ENCODE assay signal across 17 cellular contexts in the genomic region with DNA sequence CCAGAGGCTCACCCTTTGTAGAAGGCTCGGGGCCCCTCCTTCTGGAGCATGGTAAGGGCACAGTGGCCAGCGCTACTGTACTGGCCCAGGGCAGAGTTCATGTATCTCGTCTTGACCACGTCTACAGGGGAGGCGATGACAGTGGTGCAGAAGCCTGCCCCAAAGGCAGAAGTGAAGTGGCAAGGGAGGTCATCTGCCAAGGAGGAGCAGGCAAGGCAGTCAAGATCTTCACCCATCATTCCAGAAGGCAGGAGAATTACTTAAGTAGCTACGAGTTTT. TPM values are rescaled to one million over a fixed set of nuclear protein-coding genes. Genes with fewer than 3 reads are reported as not detected.
DNase-seq lines count a peak whose midpoint lies in the region; ATAC-seq and TF ChIP-seq lines count a peak whose summit lies in the region.
"Had no signal": no experiment of that assay in that cellular context is flagged by ENCODE, and none has a peak within 500 bp of the region (broad histone marks: within the 10 kb centered on the region; RNA-seq: fewer than 3 reads in every experiment).

No MANE protein-coding gene starts in this region.

- H3K27me3 Mint-ChIP-seq in activated naive CD4-positive, alpha-beta T cell treated with anti-CD3 and anti-CD28 coated beads, Interleukin-2, amount 50 U/mL, for 24 hours: no peaks in the 10 kb centered on the region
- H3K27me3 Mint-ChIP-seq in activated B cell treated with CpG ODN at 0.5 μM for 24 hours: no peaks in the 10 kb centered on the region

- no peaks in the 10 kb centered on the region for H3K27me3 ChIP-seq in thymus (ENCODE audit: control insufficient read depth, insufficient read depth)
- H3K27me3 ChIP-seq: colonic mucosa, right lobe of liver had no signal

- CTCF ChIA-PET in activated B cell treated with CpG ODN at 0.5 μM for 24 hours (lab: Charles Lee): no interaction called here

- ATAC-seq in activated B cell treated with CpG ODN at 0.5 μM for 24 hours (ENCODE audit: low read depth) (no peak), HG03045 (IDR thresholded peaks at IDR 0.05; ENCODE audit: unreplicated experiment) (no peak), GM21786 (IDR thresholded peaks at IDR 0.05; ENCODE audit: unreplicated experiment) (no peak)
- ATAC-seq: left colon, right lobe of liver had no signal

- peak; percentile 46 for TF ChIP-seq POLR2A in erythroblast (IDR thresholded peaks at IDR 0.05; ENCODE audit: low read length)

- H3K9me3 ChIP-seq in thymus (ENCODE audit: control insufficient read depth): peaks cover 1% of the 10 kb centered on the region
- H3K9me3 ChIP-seq: colonic mucosa, right lobe of liver had no signal

- POLR2A ChIA-PET in activated B cell treated with CpG ODN at 0.5 μM for 24 hours (lab: Charles Lee): interaction anchor here (16.3 kb wide), 1 partner anchor 19 kb away, joined by 425 read pairs; no protein-coding TSS in a partner anchor

- H3K4me3 Mint-ChIP-seq in activated naive CD4-positive, alpha-beta T cell treated with anti-CD3 and anti-CD28 coated beads, Interleukin-2, amount 50 U/mL, for 24 hours: peak overlapping the region; percentile 37
- H3K4me3 Mint-ChIP-seq in activated B cell treated with CpG ODN at 0.5 μM for 24 hours: no peak overlapping the region
- H3K4me3 Mint-ChIP-seq: HFFc6, mesothelial cell of epicardium had no signal

- peaks cover 54% of the 10 kb centered on the region for H3K36me3 ChIP-seq in thymus (ENCODE audit: control insufficient read depth, insufficient read depth)
- H3K36me3 ChIP-seq: right lobe of liver had no signal

- no peaks in the 10 kb centered on the region for H3K9me3 Mint-ChIP-seq in activated naive CD4-positive, alpha-beta T cell treated with anti-CD3 and anti-CD28 coated beads, Interleukin-2, amount 50 U/mL, for 24 hours
- no peaks in the 10 kb centered on the region for H3K9me3 Mint-ChIP-seq in activated B cell treated with CpG ODN at 0.5 μM for 24 hours
- H3K9me3 Mint-ChIP-seq: HFFc6, mesothelial cell of epicardium had no signal

- no peak for DNase-seq in activated naive CD4-positive, alpha-beta T cell treated with anti-CD3 and anti-CD28 coated beads, Interleukin-2, amount 50 U/mL, for 16 hours
- DNase-seq in activated B cell treated with CpG ODN at 0.5 μM for 24 hours (no peak), erythroblast (lab: John Stamatoyannopoulos, UW) (no peak), putamen (ENCODE audit: low spot score) (no peak)
- DNase-seq: colonic mucosa; HFFc6; NK-92 treated with Interleukin-12 subunit alpha and Interleukin-12 subunit beta, amount 100 ng/mL, for 24 hours; stimulated activated CD4-positive, alpha-beta T cell treated with anti-CD3 and anti-CD28 coated beads, Interleukin-2, amount 100 ng/mL, for 24 hours had no signal

- H3K27ac ChIP-seq in thymus (ENCODE audit: low read depth): peak overlapping the region; percentile 71
- H3K27ac ChIP-seq: colonic mucosa, right lobe of liver had no signal

- peaks cover 56% of the 10 kb centered on the region for H3K4me1 ChIP-seq in thymus (ENCODE audit: control insufficient read depth, insufficient read depth, low read length)
- H3K4me1 ChIP-seq: right lobe of liver had no signal

- H3K4me3 ChIP-seq in thymus (ENCODE audit: low read length): no peak overlapping the region
- H3K4me3 ChIP-seq: colonic mucosa, right lobe of liver had no signal

- intact Hi-C loops in activated B cell treated with CpG ODN at 0.5 μM for 24 hours (cut with micrococcal nuclease): no loop called here

- peaks cover 25% of the 10 kb centered on the region for H3K36me3 Mint-ChIP-seq in activated naive CD4-positive, alpha-beta T cell treated with anti-CD3 and anti-CD28 coated beads, Interleukin-2, amount 50 U/mL, for 24 hours
- H3K36me3 Mint-ChIP-seq in activated B cell treated with CpG ODN at 0.5 μM for 24 hours (ENCODE audit: low read depth): peaks cover 70% of the 10 kb centered on the region

- WGBS in thymus: 98% methylated on average over 6 of the region's 6 CpGs

- H3K27ac Mint-ChIP-seq in activated naive CD4-positive, alpha-beta T cell treated with anti-CD3 and anti-CD28 coated beads, Interleukin-2, amount 50 U/mL, for 24 hours: peak overlapping the region; percentile 87
- H3K27ac Mint-ChIP-seq in activated B cell treated with CpG ODN at 0.5 μM for 24 hours: peak overlapping the region; percentile 100
- H3K27ac Mint-ChIP-seq: HFFc6, mesothelial cell of epicardium had no signal

- peaks cover 97% of the 10 kb centered on the region for H3K4me1 Mint-ChIP-seq in activated naive CD4-positive, alpha-beta T cell treated with anti-CD3 and anti-CD28 coated beads, Interleukin-2, amount 50 U/mL, for 24 hours
- H3K4me1 Mint-ChIP-seq in activated B cell treated with CpG ODN at 0.5 μM for 24 hours: peaks cover 99% of the 10 kb centered on the region

- no peak for TF ChIP-seq CTCF in activated B cell treated with CpG ODN at 0.5 μM for 24 hours (IDR thresholded peaks at IDR 0.05)

RNA-seq across cellular contexts. Expression of a gene that starts 7.2 kb away (rescaled TPM):
- total RNA-seq in activated B cell treated with CpG ODN at 0.5 μM for 24 hours: 424 and 458 TPM in 2 replicates
- polyA plus RNA-seq in thymus: 119 TPM
- total RNA-seq: HT1080 had no signal

RNA-seq across cellular contexts. Expression of a gene that starts 24.6 kb away (rescaled TPM):
- not detected in 2 replicates for total RNA-seq in activated B cell treated with CpG ODN at 0.5 μM for 24 hours
- 0.30 TPM for polyA plus RNA-seq in thymus
- total RNA-seq: colonic mucosa, frontal cortex, left colon, right lobe of liver had no signal

RNA-seq across cellular contexts. Expression of a gene that starts 33.5 kb away (rescaled TPM):
- 4.4 and 5.7 TPM in 2 replicates for total RNA-seq in activated B cell treated with CpG ODN at 0.5 μM for 24 hours
- polyA plus RNA-seq in thymus: 2.1 TPM
